Comparison of ENCODE assay signal across 8 cellular contexts in the genomic region with DNA sequence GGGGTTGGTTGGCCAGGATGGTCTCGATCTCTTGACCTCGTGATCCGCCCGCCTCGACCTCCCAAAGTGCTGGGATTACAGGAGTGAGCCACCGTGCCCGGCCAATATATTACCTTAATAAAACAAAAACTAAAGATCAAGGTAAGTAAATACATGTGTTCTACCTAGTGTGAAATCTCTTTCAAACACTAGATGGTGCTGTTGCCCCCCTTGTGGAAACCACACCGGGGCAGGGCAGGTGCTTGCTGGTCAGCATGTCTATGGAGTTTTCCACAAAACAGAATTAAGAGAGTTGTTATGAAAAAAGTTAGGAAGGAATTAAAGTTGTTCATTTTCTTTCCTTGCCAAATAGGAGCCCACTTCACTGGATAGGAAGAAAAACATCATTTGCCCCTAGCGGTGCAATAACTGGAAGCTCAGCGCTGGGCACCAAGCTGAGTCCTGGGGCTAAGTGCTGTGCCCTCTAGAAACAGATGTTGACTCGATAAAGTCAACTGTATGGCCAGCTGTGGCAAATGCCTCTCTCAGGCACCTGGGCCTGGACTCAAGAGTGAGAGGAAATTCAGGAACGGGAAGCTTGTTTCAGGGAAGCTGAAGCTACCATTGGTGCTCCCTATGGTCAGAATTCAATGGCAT. TPM values are rescaled to one million over a fixed set of nuclear protein-coding genes. Genes with fewer than 3 reads are reported as not detected.
DNase-seq lines count a peak whose midpoint lies in the region; ATAC-seq and TF ChIP-seq lines count a peak whose summit lies in the region.

No MANE protein-coding gene starts in this region.

- no peaks in the 10 kb centered on the region for H3F3A ChIP-seq in PC-9 (ENCODE audit: insufficient read depth, low read depth)

- H2AFZ ChIP-seq in PC-9, result no peak overlapping the region

- no peaks in the 10 kb centered on the region for H3K9me2 ChIP-seq in PC-9 (ENCODE audit: insufficient read depth)

- H3K4me1 ChIP-seq in PC-9 (replicated peaks; ENCODE audit: insufficient read depth) (no peaks in the 10 kb centered on the region), prostate gland (replicated peaks) (peaks cover 3% of the 10 kb centered on the region)

- intact Hi-C loops in PC-9 (cut with micrococcal nuclease; ENCODE audit: unreplicated experiment), result loop anchor here (1.0 to 10.0 kb wide), 6 partner anchors 71 to 866 kb away; no protein-coding TSS in a partner anchor
- intact Hi-C loops in Right ventricle myocardium inferior (cut with DNase I), result loop anchor here (1.0 to 10.0 kb wide), 3 partner anchors 20 to 450 kb away; no protein-coding TSS in a partner anchor
- intact Hi-C loops in prostate gland (cut with DNase I), result loop anchor here (10.0 kb wide), 1 partner anchor 860 kb away; no protein-coding TSS in a partner anchor

- BruUV-seq in PC-9 (replicated peaks; lab: Mats Ljungman, UMichigan), result no TSS peak

- TF ChIP-seq CTCF in PC-9 (conservative IDR thresholded peaks at IDR 0.05) (peak; percentile 88), prostate gland (IDR thresholded peaks at IDR 0.05) (peak; percentile 73 to 91 (median 90))

- 29% methylated on average over 12 of the region's 12 CpGs for WGBS in prostate gland

- no peaks in the 10 kb centered on the region for H3K79me2 ChIP-seq in PC-9 (ENCODE audit: low read depth)

- no peak overlapping the region for H3K4me2 ChIP-seq in PC-9

- no peak overlapping the region for H3K27ac ChIP-seq in PC-9
- H3K27ac ChIP-seq in prostate gland, result no peak overlapping the region

- TF ChIP-seq POLR2A in prostate gland (IDR thresholded peaks at IDR 0.05), result no peak

- ATAC-seq in GM21515 (IDR thresholded peaks at IDR 0.05; ENCODE audit: unreplicated experiment) (peak; percentile 93), Right ventricle myocardium inferior (peak; percentile 80)

- no peak overlapping the region for H3K4me3 ChIP-seq in PC-9
- no peak overlapping the region for H3K4me3 ChIP-seq in prostate gland

- H3K9me3 ChIP-seq in PC-9 (ENCODE audit: insufficient read depth, low read depth) (no peaks in the 10 kb centered on the region), prostate gland (no peaks in the 10 kb centered on the region)

- DNase-seq in ELF-1 (ENCODE audit: low read depth, low spot score), result peak; percentile 59
- peak; percentile 90 for DNase-seq in HT-29 (ENCODE audit: low spot score)
- DNase-seq in PC-9, result peak; percentile 67 to 70
- DNase-seq in activated naive CD4-positive, alpha-beta T cell treated with Interleukin-2 at 50 U/mL for 16 hours, result peak; percentile 52
- DNase-seq in Right ventricle myocardium inferior (ENCODE audit: missing footprints), result no peak
- DNase-seq in prostate gland (ENCODE audit: low spot score), result peak; percentile 78
- no peak for DNase-seq in cortex of kidney (lab: John Stamatoyannopoulos, UW)

- POLR2A ChIA-PET in PC-9 (lab: Charles Lee; ENCODE audit: unreplicated experiment), result no interaction called here

- H3K27me3 ChIP-seq in PC-9 (ENCODE audit: insufficient read depth, low read depth) (peaks cover 22% of the 10 kb centered on the region; the same call in 1 of the 2 replicates), prostate gland (replicated peaks; ENCODE audit: insufficient read depth) (no peaks in the 10 kb centered on the region)

- H4K20me1 ChIP-seq in PC-9 (ENCODE audit: insufficient read depth), result no peaks in the 10 kb centered on the region

- H3K36me3 ChIP-seq in PC-9 (ENCODE audit: low read depth) (no peaks in the 10 kb centered on the region), prostate gland (no peaks in the 10 kb centered on the region)

- CTCF ChIA-PET in PC-9 (lab: Charles Lee), result interaction anchor here (0.6 to 3.2 kb wide), 5 partner anchors 18 to 482 kb away, joined by 3 to 29 read pairs (median 5); no protein-coding TSS in a partner anchor

RNA-seq across cellular contexts. Expression of a gene that starts 6.3 kb away (rescaled TPM):
- not detected in 2 replicates for total RNA-seq in HT-29 (2014; rRNA removed; shearing (Covaris generic))
- 0.11 TPM in 1 of 2 replicates, not detected in the other for total RNA-seq in PC-9 (2021)
- 7.5 TPM for total RNA-seq in Right ventricle myocardium inferior
- total RNA-seq in prostate gland, result 1 to 10 TPM; 3.9 to 4.7 TPM

RNA-seq across cellular contexts. Expression of a gene that starts 17.7 kb away (rescaled TPM):
- total RNA-seq in HT-29 (2014; rRNA removed; shearing (Covaris generic)), result not detected in 2 replicates
- not detected in 2 replicates for total RNA-seq in PC-9 (2021)
- total RNA-seq in Right ventricle myocardium inferior, result not detected
- total RNA-seq in prostate gland, result not detected

RNA-seq across cellular contexts. Expression of a gene that starts 57.9 kb away (rescaled TPM):
- total RNA-seq in HT-29 (2014; rRNA removed; shearing (Covaris generic)), result 0.20 and 0.86 TPM in 2 replicates
- total RNA-seq in PC-9 (2021) (not detected in 2 replicates), Right ventricle myocardium inferior (not detected), prostate gland (1 to 10 TPM in 1 of 2 donors, under 1 TPM in 1; 0.74 to 5.1 TPM)

Comparison
In these comparisons a context has a peak if more than half of its experiments do, and no peak if none do; other contexts are left out.
1. DNase-seq: peak in ELF-1 (single experiment), HT-29 (single experiment), PC-9 (2 of 2), activated naive CD4-positive, alpha-beta T cell treated with Interleukin-2 at 50 U/mL for 16 hours (single experiment) and prostate gland (single experiment); none in Right ventricle myocardium inferior (single experiment) and cortex of kidney (single experiment).